ENCODE assay signal across 1 cellular context in the genomic region with DNA sequence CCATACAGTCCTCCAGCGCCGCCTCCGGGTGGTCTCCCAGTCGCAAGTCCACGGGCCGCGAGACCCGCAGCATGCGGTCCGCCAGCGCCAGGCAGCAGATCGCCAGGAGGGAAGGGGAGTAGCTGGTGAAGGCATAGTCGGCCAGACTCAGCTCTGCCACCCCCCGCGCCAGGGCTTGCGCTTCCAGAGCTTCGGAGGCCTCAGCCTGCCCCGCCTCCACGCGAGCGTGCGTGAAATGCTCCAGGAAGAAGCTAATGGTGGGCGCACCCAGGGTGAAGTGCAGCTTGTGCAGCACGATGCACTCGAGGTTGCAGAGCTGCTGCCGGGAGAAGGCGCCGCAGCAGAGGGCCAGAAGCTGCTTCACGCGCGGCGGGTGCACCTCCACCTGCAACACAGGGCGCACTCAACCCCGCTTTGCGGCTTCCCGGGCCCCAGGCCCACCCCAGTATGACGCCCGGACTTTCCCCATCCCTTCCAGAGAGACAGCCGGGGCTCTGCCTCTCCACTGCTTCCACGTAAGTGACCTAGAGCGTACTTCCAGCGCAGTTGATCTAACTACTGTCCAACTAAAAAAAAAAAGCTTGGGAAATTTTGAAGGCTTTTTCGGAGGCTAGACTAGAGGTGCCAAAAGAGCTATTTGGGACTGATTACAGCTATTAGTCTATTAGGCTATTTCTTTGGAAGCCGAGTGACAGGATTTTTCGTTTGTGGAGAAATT.
TF ChIP-seq lines count a peak whose summit lies in the region.

No MANE protein-coding gene starts in this region.

TF ChIP-seq in liver, 16 proteins besides CTCF, POLR2A, EP300 and RAD21 (continued from another document):
- TF ChIP-seq, protein P1, sequence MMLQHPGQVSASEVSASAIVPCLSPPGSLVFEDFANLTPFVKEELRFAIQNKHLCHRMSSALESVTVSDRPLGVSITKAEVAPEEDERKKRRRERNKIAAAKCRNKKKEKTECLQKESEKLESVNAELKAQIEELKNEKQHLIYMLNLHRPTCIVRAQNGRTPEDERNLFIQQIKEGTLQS (IDR thresholded peaks at IDR 0.05): no peak
- TF ChIP-seq GABPA (IDR thresholded peaks at IDR 0.05 in 1 of 2, conservative IDR thresholded peaks at IDR 0.05 in 1 of 2): no peak
